ENCODE assay signal across 15 cellular contexts in genomic region chr12:42735869-42736361, GRCh38.
DNase-seq lines count a peak whose midpoint lies in the region; ATAC-seq lines count a peak whose summit lies in the region.
"Had no signal": no experiment of that assay in that cellular context is flagged by ENCODE, and none has a peak within 500 bp of the region (broad histone marks: within the 10 kb centered on the region; RNA-seq: fewer than 3 reads in every experiment).

No MANE protein-coding gene starts in this region.

- DNase-seq in NCI-H446 treated with DMSO at 0.1 percent for 48 hours (lab: John Stamatoyannopoulos, UW) (peak; percentile 9), cerebellum (ENCODE audit: low spot score) (peak; percentile 15), inferior parietal cortex (ENCODE audit: extremely low spot score) (peak; percentile 35), NCI-H187 (lab: John Stamatoyannopoulos, UW) (no peak), H7 (no peak)
- DNase-seq: activated CD8-positive, alpha-beta memory T cell treated with anti-CD3 and anti-CD28 coated beads, Interleukin-2, amount 50 U/mL, for 4 hours; erythroblast; GDM1; midbrain; OCI-M1; stimulated activated naive CD4-positive, alpha-beta T cell had no signal

- H3K4me1 ChIP-seq in skeletal muscle satellite cell (ENCODE audit: control insufficient read depth, insufficient read depth, low read length): peaks cover 8% of the 10 kb centered on the region

- no peak for ATAC-seq in HG02642 (IDR thresholded peaks at IDR 0.05; ENCODE audit: poor library complexity, unreplicated experiment)
- ATAC-seq in HG03175 (IDR thresholded peaks at IDR 0.05; ENCODE audit: unreplicated experiment): no peak
- ATAC-seq: activated naive CD4-positive, alpha-beta T cell treated with anti-CD3 and anti-CD28 coated beads, Interleukin-2, amount 50 U/mL, for 72 hours had no signal

- no peaks in the 10 kb centered on the region for H3K27me3 ChIP-seq in skeletal muscle satellite cell (ENCODE audit: control insufficient read depth, insufficient read depth, low read length)
- H3K27me3 ChIP-seq in H7 (ENCODE audit: control insufficient read depth, insufficient read depth, low read length): no peaks in the 10 kb centered on the region

- H3K4me3 ChIP-seq in skeletal muscle satellite cell (ENCODE audit: low read length) (peak overlapping the region; percentile 16), H7 (ENCODE audit: insufficient read depth, low read depth, low read length) (no peak overlapping the region)

- no peaks in the 10 kb centered on the region for H3K36me3 ChIP-seq in skeletal muscle satellite cell (ENCODE audit: insufficient read depth, low read length)
- no peaks in the 10 kb centered on the region for H3K36me3 ChIP-seq in H7 (replicated peaks; ENCODE audit: control insufficient read depth, insufficient read depth, low read length)

- no peaks in the 10 kb centered on the region for H3K9me3 ChIP-seq in skeletal muscle satellite cell (replicated peaks; ENCODE audit: low read length)

- no peak overlapping the region for H3K9ac ChIP-seq in skeletal muscle satellite cell (ENCODE audit: low read depth, low read length)

- peak overlapping the region; percentile 19 for H3K4me2 ChIP-seq in skeletal muscle satellite cell (ENCODE audit: low read length)

Comparison
In these comparisons a context has a peak if more than half of its experiments do, and no peak if none do; other contexts are left out.
1. DNase-seq: peak in NCI-H446 treated with DMSO at 0.1 percent for 48 hours (single experiment), cerebellum (single experiment) and inferior parietal cortex (single experiment); none in NCI-H187 (0 of 2) and H7 (single experiment).